In genomic region chr7:2404714-2405119, GRCh38 we compare ENCODE assay signal across 8 cellular contexts. TPM values are rescaled to one million over a fixed set of nuclear protein-coding genes. Genes with fewer than 3 reads are reported as not detected.
DNase-seq lines count a peak whose midpoint lies in the region; ATAC-seq, FAIRE-seq and TF ChIP-seq lines count a peak whose summit lies in the region.

No MANE protein-coding gene starts in this region.

- H3K27me3 Mint-ChIP-seq in activated T-cell treated with anti-CD3 and anti-CD28 coated beads, Interleukin-2, amount 50 U/mL, for 4 hours (ENCODE audit: low read depth): no peaks in the 10 kb centered on the region
- no peaks in the 10 kb centered on the region for H3K27me3 Mint-ChIP-seq in activated naive CD8-positive, alpha-beta T cell treated with anti-CD3 and anti-CD28 coated beads for 36 hours

- ATAC-seq in activated T-cell treated with anti-CD3 and anti-CD28 coated beads, Interleukin-2, amount 50 U/mL, for 4 hours: no peak
- peak; percentile 10 for ATAC-seq in HepG2

- peaks cover 3% of the 10 kb centered on the region for H3K36me3 Mint-ChIP-seq in activated T-cell treated with anti-CD3 and anti-CD28 coated beads, Interleukin-2, amount 50 U/mL, for 4 hours (ENCODE audit: insufficient read depth)
- peaks cover 7% of the 10 kb centered on the region for H3K36me3 Mint-ChIP-seq in activated naive CD8-positive, alpha-beta T cell treated with anti-CD3 and anti-CD28 coated beads for 36 hours

- H4K20me1 ChIP-seq in HepG2 (ENCODE audit: insufficient read depth, low read length): peaks cover 8% of the 10 kb centered on the region; the same call in 1 of the 2 replicates

- H2AFZ ChIP-seq in HepG2 (ENCODE audit: low read length): no peak overlapping the region

- peaks cover 46% of the 10 kb centered on the region for H3K4me1 ChIP-seq in HepG2 (ENCODE audit: insufficient read depth, low read length)
- peaks cover 0 to 88% (median 45%) of the 10 kb centered on the region in 4 donors for H3K4me1 ChIP-seq in tibial nerve

- no peak for DNase-seq in activated T-cell treated with anti-CD3 and anti-CD28 coated beads, Interleukin-2, amount 50 U/mL, for 4 hours
- DNase-seq in activated T-cell treated with anti-CD3 and anti-CD28 coated beads, Interleukin-2, amount 50 U/mL, for 1 hour: no peak
- DNase-seq in activated naive CD8-positive, alpha-beta T cell treated with anti-CD3 and anti-CD28 coated beads for 36 hours: no peak
- DNase-seq in HepG2 (ENCODE audit: low spot score) (no peak), tibial nerve (ENCODE audit: low spot score in 2 of 2) (no peak), GOT3 (lab: John Stamatoyannopoulos, UW) (no peak), NCI-H1930 (lab: John Stamatoyannopoulos, UW) (no peak), NCI-H2029 (lab: John Stamatoyannopoulos, UW) (no peak)

- in situ Hi-C loops in HepG2 (cut with HindIII; ENCODE audit: extremely low pct_ligation_motif_present, low pct_unique_long_range_greater_than_20kb): no loop called here

- H3K4me3 ChIP-seq in HepG2 (replicated peaks in 1 of 3; ENCODE audit: insufficient read depth in 1 of 3, low read depth in 2 of 3, low read length in 3 of 3) (peak overlapping the region; percentile 80 to 96 (median 82)), tibial nerve (peak overlapping the region; percentile 85 to 100 (median 91))

- H3K27me3 ChIP-seq in HepG2 (ENCODE audit: control insufficient read depth in 1 of 2, insufficient read depth in 2 of 2, low read length in 2 of 2) (no peaks in the 10 kb centered on the region), tibial nerve (no peaks in the 10 kb centered on the region)

- intact Hi-C loops in HepG2 (cut with micrococcal nuclease; ENCODE audit: unreplicated experiment): loop anchor here (1.0 kb wide), 1 partner anchor 27 kb away; no protein-coding TSS in a partner anchor

- no peaks in the 10 kb centered on the region for H3K9me3 Mint-ChIP-seq in activated T-cell treated with anti-CD3 and anti-CD28 coated beads, Interleukin-2, amount 50 U/mL, for 4 hours
- peaks cover 4% of the 10 kb centered on the region for H3K9me3 Mint-ChIP-seq in activated naive CD8-positive, alpha-beta T cell treated with anti-CD3 and anti-CD28 coated beads for 36 hours

- H3K79me2 ChIP-seq in HepG2 (ENCODE audit: insufficient read depth, low read length): peaks cover 32% of the 10 kb centered on the region

- no peak for TF ChIP-seq RAD21 in HepG2 (CRISPR knock-in tag; IDR thresholded peaks at IDR 0.05)

- H3K27ac Mint-ChIP-seq in activated naive CD8-positive, alpha-beta T cell treated with anti-CD3 and anti-CD28 coated beads for 36 hours: peak overlapping the region; percentile 86

- CTCF ChIA-PET in HepG2 (lab: Yijun Ruan, JAX; ENCODE audit: low intra/inter-chr PET ratio, low total read pairs): interaction anchor here (1.6 kb wide), 1 partner anchor 27 kb away, joined by 5 read pairs; no protein-coding TSS in a partner anchor

- TF ChIP-seq EP300 in HepG2 (IDR thresholded peaks at IDR 0.05; ENCODE audit: low read depth in 2 of 2, low read length in 2 of 2) (no peak), HepG2 (CRISPR knock-in tag; IDR thresholded peaks at IDR 0.05; ENCODE audit: borderline replicate concordance) (no peak), tibial nerve (IDR thresholded peaks at IDR 0.05) (no peak)

- no peaks in the 10 kb centered on the region for H3K9me3 ChIP-seq in HepG2 (ENCODE audit: low read length)
- H3K9me3 ChIP-seq in tibial nerve: no peaks in the 10 kb centered on the region

- H3K36me3 ChIP-seq in HepG2 (replicated peaks in 1 of 2; ENCODE audit: control insufficient read depth in 1 of 2, insufficient read depth in 2 of 2, low read length in 2 of 2): no peaks in the 10 kb centered on the region
- H3K36me3 ChIP-seq in tibial nerve: no peaks in the 10 kb centered on the region

- peak overlapping the region; percentile 84 for H3K9ac ChIP-seq in HepG2 (ENCODE audit: insufficient read depth, low read depth, low read length)

- peaks cover 55% of the 10 kb centered on the region for H3K4me1 Mint-ChIP-seq in activated T-cell treated with anti-CD3 and anti-CD28 coated beads, Interleukin-2, amount 50 U/mL, for 4 hours (ENCODE audit: low read depth)
- H3K4me1 Mint-ChIP-seq in activated naive CD8-positive, alpha-beta T cell treated with anti-CD3 and anti-CD28 coated beads for 36 hours: peaks cover 58% of the 10 kb centered on the region

- H3K4me2 ChIP-seq in HepG2 (ENCODE audit: low read depth, low read length): peak overlapping the region; percentile 81

- peak overlapping the region; percentile 85 for H3K4me3 Mint-ChIP-seq in activated T-cell treated with anti-CD3 and anti-CD28 coated beads, Interleukin-2, amount 50 U/mL, for 4 hours
- H3K4me3 Mint-ChIP-seq in activated naive CD8-positive, alpha-beta T cell treated with anti-CD3 and anti-CD28 coated beads for 36 hours: peak overlapping the region; percentile 75

- FAIRE-seq in HepG2 (lab: Jason Lieb, UNC): no peak

- TF ChIP-seq CTCF in HepG2 (CRISPR knock-in tag; IDR thresholded peaks at IDR 0.05) (no peak), tibial nerve (IDR thresholded peaks at IDR 0.05) (no peak)

- H3K27ac ChIP-seq in HepG2 (ENCODE audit: extremely low read length, insufficient read depth, low read length) (no peak overlapping the region), tibial nerve (peak overlapping the region in 2 of 4 donors; percentile 84 to 91)

- POLR2A ChIA-PET in HepG2 (lab: Yijun Ruan, JAX): interaction anchor here (2.7 kb wide), 1 partner anchor 8 kb away, joined by 23 read pairs; no protein-coding TSS in a partner anchor

- no TSS peak for BruUV-seq in HepG2 (replicated peaks; lab: Mats Ljungman, UMichigan)

- TF ChIP-seq POLR2A in HepG2 (IDR thresholded peaks at IDR 0.05; ENCODE audit: insufficient read depth in 1 of 2, low read depth in 2 of 2, low read length in 2 of 2) (no peak), tibial nerve (IDR thresholded peaks at IDR 0.05) (no peak)

- WGBS in HepG2 (ENCODE audit: low lambda C conversion rate): 51% methylated on average over 8 of the region's 12 CpGs
- 31 to 48% methylated on average over 12 of the region's 12 CpGs for WGBS in tibial nerve, 2 donors

RNA-seq across cellular contexts. Expression of gene CHST12, which starts 1.3 kb away (rescaled TPM):
- 1 to 10 TPM; 4.9 to 6.5 (median 5.9) TPM for total RNA-seq in activated T-cell treated with anti-CD3 and anti-CD28 coated beads, Interleukin-2, amount 50 U/mL, for 4 hours
- total RNA-seq in activated naive CD8-positive, alpha-beta T cell treated with anti-CD3 and anti-CD28 coated beads for 36 hours: 1 to 10 TPM; 3.1 to 3.2 TPM
- total RNA-seq in HepG2 (2016; rRNA removed; fragmentation: Illumina TruSeq; extraction: Trizol): 3.7 and 6.4 TPM in 2 replicates
- 1.4 and 1.5 TPM in 2 replicates for total RNA-seq in HepG2 (2016; cell fraction: cytosol; rRNA removed; fragmentation: Illumina TruSeq; extraction: Trizol; ENCODE audit: low read depth)
- 3.5 and 6.3 TPM in 2 replicates for total RNA-seq in HepG2 (2016; cell fraction: insoluble cytoplasmic fraction; rRNA removed; fragmentation: Illumina TruSeq; extraction: Trizol)
- total RNA-seq in HepG2 (2016; cell fraction: membrane; rRNA removed; fragmentation: Illumina TruSeq; extraction: Trizol): 3.9 and 4.8 TPM in 2 replicates
- total RNA-seq in HepG2 (2016; cell fraction: nucleus; rRNA removed; fragmentation: Illumina TruSeq; extraction: Trizol): 5.8 and 6.9 TPM in 2 replicates
- polyA plus RNA-seq in HepG2 (2011; rRNA removed): 15.8 and 17.0 TPM in 2 replicates
- polyA plus RNA-seq in HepG2 (2011; cell fraction: cytosol; rRNA removed): 14.4 and 28.9 TPM in 2 replicates
- polyA plus RNA-seq in HepG2 (2011; cell fraction: nucleus; rRNA removed): 16.3 and 21.2 TPM in 2 replicates
- 8.1 and 11.8 TPM in 2 replicates for polyA plus RNA-seq in HepG2 (2012)
- polyA plus RNA-seq in HepG2 (2016; cell fraction: cytosol; fragmentation: Illumina TruSeq; extraction: Trizol; ENCODE audit: low read depth): 3.3 and 4.7 TPM in 2 replicates
- polyA plus RNA-seq in HepG2 (2016; cell fraction: insoluble cytoplasmic fraction; fragmentation: Illumina TruSeq; extraction: Trizol; ENCODE audit: low read depth): 5.7 and 8.1 TPM in 2 replicates
- 5.6 and 6.2 TPM in 2 replicates for polyA plus RNA-seq in HepG2 (2016; cell fraction: membrane; fragmentation: Illumina TruSeq; extraction: Trizol; ENCODE audit: low read depth)
- 21.2 and 23.6 TPM in 2 replicates for polyA plus RNA-seq in HepG2 (2016; cell fraction: nucleus; fragmentation: Illumina TruSeq; extraction: Trizol; ENCODE audit: insufficient read depth, low read depth)
- polyA minus RNA-seq in HepG2 (2011; rRNA and poly(A)+ RNA removed; ENCODE audit: low replicate concordance): 12.0 and 35.8 TPM in 2 replicates
- polyA minus RNA-seq in HepG2 (2011; cell fraction: cytosol; rRNA and poly(A)+ RNA removed): 12.9 and 20.5 TPM in 2 replicates
- polyA minus RNA-seq in HepG2 (2011; cell fraction: nucleus; rRNA and poly(A)+ RNA removed): 5.7 TPM in 2 replicates
- 10 to 100 TPM; 21.0 to 29.9 (median 29.3) TPM for total RNA-seq in tibial nerve

RNA-seq across cellular contexts. Expression of gene EIF3B, which starts 50.1 kb away (rescaled TPM):
- total RNA-seq in activated T-cell treated with anti-CD3 and anti-CD28 coated beads, Interleukin-2, amount 50 U/mL, for 4 hours: 100 to 1,000 TPM; 448 to 483 (median 474) TPM
- total RNA-seq in activated naive CD8-positive, alpha-beta T cell treated with anti-CD3 and anti-CD28 coated beads for 36 hours: 100 to 1,000 TPM; 315 to 319 TPM
- total RNA-seq in HepG2 (2016; rRNA removed; fragmentation: Illumina TruSeq; extraction: Trizol) (241 and 244 TPM in 2 replicates), tibial nerve (100 to 1,000 TPM; 124 to 232 (median 147) TPM)
- total RNA-seq in HepG2 (2016; cell fraction: cytosol; rRNA removed; fragmentation: Illumina TruSeq; extraction: Trizol; ENCODE audit: low read depth): 49.6 and 52.0 TPM in 2 replicates
- total RNA-seq in HepG2 (2016; cell fraction: insoluble cytoplasmic fraction; rRNA removed; fragmentation: Illumina TruSeq; extraction: Trizol): 219 and 236 TPM in 2 replicates
- 63.0 and 67.9 TPM in 2 replicates for total RNA-seq in HepG2 (2016; cell fraction: membrane; rRNA removed; fragmentation: Illumina TruSeq; extraction: Trizol)
- total RNA-seq in HepG2 (2016; cell fraction: nucleus; rRNA removed; fragmentation: Illumina TruSeq; extraction: Trizol): 134 and 151 TPM in 2 replicates
- 91.2 and 92.2 TPM in 2 replicates for polyA plus RNA-seq in HepG2 (2011; rRNA removed)
- polyA plus RNA-seq in HepG2 (2011; cell fraction: cytosol; rRNA removed): 70.3 and 78.7 TPM in 2 replicates
- 243 and 250 TPM in 2 replicates for polyA plus RNA-seq in HepG2 (2011; cell fraction: nucleus; rRNA removed)
- 151 and 176 TPM in 2 replicates for polyA plus RNA-seq in HepG2 (2012)
- 11.2 and 14.3 TPM in 2 replicates for polyA plus RNA-seq in HepG2 (2016; cell fraction: cytosol; fragmentation: Illumina TruSeq; extraction: Trizol; ENCODE audit: low read depth)
- polyA plus RNA-seq in HepG2 (2016; cell fraction: insoluble cytoplasmic fraction; fragmentation: Illumina TruSeq; extraction: Trizol; ENCODE audit: low read depth): 177 and 198 TPM in 2 replicates
- 27.4 and 32.0 TPM in 2 replicates for polyA plus RNA-seq in HepG2 (2016; cell fraction: membrane; fragmentation: Illumina TruSeq; extraction: Trizol; ENCODE audit: low read depth)
- 244 and 264 TPM in 2 replicates for polyA plus RNA-seq in HepG2 (2016; cell fraction: nucleus; fragmentation: Illumina TruSeq; extraction: Trizol; ENCODE audit: insufficient read depth, low read depth)
- 152 and 244 TPM in 2 replicates for polyA minus RNA-seq in HepG2 (2011; rRNA and poly(A)+ RNA removed; ENCODE audit: low replicate concordance)
- 100 and 101 TPM in 2 replicates for polyA minus RNA-seq in HepG2 (2011; cell fraction: cytosol; rRNA and poly(A)+ RNA removed)
- polyA minus RNA-seq in HepG2 (2011; cell fraction: nucleus; rRNA and poly(A)+ RNA removed): 124 and 130 TPM in 2 replicates
